In the genomic region with DNA sequence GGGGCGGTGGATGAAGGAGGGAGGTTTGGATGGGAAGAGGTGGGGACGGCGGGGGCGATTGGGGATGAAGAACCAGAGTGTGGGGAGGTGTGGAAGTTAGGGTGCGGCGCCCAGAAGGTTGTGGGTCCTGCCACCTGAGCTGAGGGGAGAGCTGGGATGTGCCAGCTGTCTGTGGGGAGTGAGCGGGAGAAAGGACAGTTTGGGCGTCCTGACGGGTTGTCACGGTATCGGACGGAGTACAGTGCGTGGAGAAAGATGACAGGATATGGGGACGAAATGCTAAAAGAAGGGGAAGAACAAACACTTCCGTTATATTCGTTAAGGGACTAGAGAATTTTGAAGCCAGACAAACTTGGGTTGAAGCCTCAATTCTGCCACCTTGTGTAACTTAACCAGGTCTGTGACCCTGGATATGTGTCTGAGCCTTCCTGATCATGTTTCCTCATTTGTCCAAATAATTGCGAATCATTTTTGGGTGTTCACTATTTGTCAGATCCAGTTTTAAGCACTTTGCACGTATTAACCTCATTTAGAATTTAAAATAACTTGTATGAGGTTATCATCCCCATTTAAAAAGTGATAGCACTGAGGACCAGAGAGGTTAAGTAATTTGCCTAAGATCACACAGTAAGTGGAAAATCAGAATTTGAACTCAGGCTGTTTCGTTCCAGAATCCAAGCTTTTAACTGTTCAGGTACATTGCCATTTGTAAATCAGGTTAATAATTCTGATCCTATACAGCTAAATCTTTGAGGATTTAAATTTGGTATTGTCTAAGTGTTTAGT, we compare ENCODE assay signal across 8 cellular contexts. TPM values are rescaled to one million over a fixed set of nuclear protein-coding genes. Genes with fewer than 3 reads are reported as not detected.
DNase-seq lines count a peak whose midpoint lies in the region; ATAC-seq, FAIRE-seq and TF ChIP-seq lines count a peak whose summit lies in the region.

No MANE protein-coding gene starts in this region.

- H3K27ac Mint-ChIP-seq in activated CD4-positive, alpha-beta memory T cell treated with anti-CD3 and anti-CD28 coated beads for 36 hours = peak overlapping the region; percentile 85

- peak overlapping the region; percentile 91 for H3K9ac ChIP-seq in HUES64 (ENCODE audit: low read depth, low read length)

- TF ChIP-seq CTCF in gastroesophageal sphincter (IDR thresholded peaks at IDR 0.05) = no peak

- WGBS in HUES64 = 8% methylated on average over 18 of the region's 19 CpGs
- 6 to 12% methylated on average over 10 to 14 of the region's 19 CpGs for WGBS in gastroesophageal sphincter (ENCODE audit: low coverage in 1 of 2), 2 donors

- H3K4me1 Mint-ChIP-seq in activated CD4-positive, alpha-beta memory T cell treated with anti-CD3 and anti-CD28 coated beads for 36 hours (ENCODE audit: low read depth) = peaks cover 44% of the 10 kb centered on the region

- FAIRE-seq in HTR-8/SVneo (lab: Jason Lieb, UNC) = no peak

- H3K9me3 Mint-ChIP-seq in activated CD4-positive, alpha-beta memory T cell treated with anti-CD3 and anti-CD28 coated beads for 36 hours = peaks cover 4% of the 10 kb centered on the region

- POLR2A ChIA-PET in activated CD4-positive, alpha-beta memory T cell treated with anti-CD3 and anti-CD28 coated beads for 36 hours (lab: Charles Lee) = interaction anchor here (1.1 kb wide), 1 partner anchor 45 kb away, joined by 3 read pairs; no protein-coding TSS in a partner anchor

- peak overlapping the region; percentile 100 for H3K4me3 Mint-ChIP-seq in activated CD4-positive, alpha-beta memory T cell treated with anti-CD3 and anti-CD28 coated beads for 36 hours

- CTCF ChIA-PET in activated CD4-positive, alpha-beta memory T cell treated with anti-CD3 and anti-CD28 coated beads for 36 hours (lab: Charles Lee) = interaction anchor here (0.9 to 2.0 kb wide), 4 partner anchors 10 to 94 kb away, joined by 3 to 8 read pairs (median 6); no protein-coding TSS in a partner anchor

- peak overlapping the region; percentile 72 for H3K4me3 ChIP-seq in HUES64 (ENCODE audit: low read length)
- peak overlapping the region; percentile 59 to 82 for H3K4me3 ChIP-seq in gastroesophageal sphincter
- peak overlapping the region; percentile 83 for H3K4me3 ChIP-seq in skeletal muscle cell (ENCODE audit: low read depth, low read length)

- H3K4me1 ChIP-seq in HUES64 (ENCODE audit: insufficient read depth, low read length) = no peaks in the 10 kb centered on the region
- H3K4me1 ChIP-seq in gastroesophageal sphincter = peaks cover 2 to 33% (median 9%) of the 10 kb centered on the region in 3 donors

- H3K27ac ChIP-seq in HUES64 (ENCODE audit: low read depth, low read length) = peak overlapping the region; percentile 94
- peak overlapping the region; percentile 84 to 96 (median 92) for H3K27ac ChIP-seq in gastroesophageal sphincter

- H3K36me3 Mint-ChIP-seq in activated CD4-positive, alpha-beta memory T cell treated with anti-CD3 and anti-CD28 coated beads for 36 hours = peaks cover 2% of the 10 kb centered on the region

- ATAC-seq in GM19455 (IDR thresholded peaks at IDR 0.05; ENCODE audit: unreplicated experiment) (peak; percentile 2), gastroesophageal sphincter (peak; percentile 21), HG03108 (IDR thresholded peaks at IDR 0.05; ENCODE audit: unreplicated experiment) (no peak)

- no peak for TF ChIP-seq POLR2A in gastroesophageal sphincter (IDR thresholded peaks at IDR 0.05)

- no peaks in the 10 kb centered on the region for H3K36me3 ChIP-seq in HUES64 (ENCODE audit: insufficient read depth, low read length)
- H3K36me3 ChIP-seq in gastroesophageal sphincter = peaks cover 0 to 4% of the 10 kb centered on the region in 2 donors

- H3K9me3 ChIP-seq in HUES64 (ENCODE audit: insufficient read depth, low read depth, low read length) (no peaks in the 10 kb centered on the region), gastroesophageal sphincter (no peaks in the 10 kb centered on the region)

- DNase-seq in DMS79 (lab: John Stamatoyannopoulos, UW) (peak; percentile 11), skeletal muscle cell (ENCODE audit: low read depth) (no peak), HTR-8/SVneo (ENCODE audit: insufficient read length, low spot score) (no peak)
- DNase-seq in activated CD4-positive, alpha-beta memory T cell treated with anti-CD3 and anti-CD28 coated beads for 36 hours = no peak

- peaks cover 57% of the 10 kb centered on the region for H3K27me3 ChIP-seq in HUES64 (ENCODE audit: insufficient read depth, low read length)
- H3K27me3 ChIP-seq in gastroesophageal sphincter = no peaks in the 10 kb centered on the region

- intact Hi-C loops in activated CD4-positive, alpha-beta memory T cell treated with anti-CD3 and anti-CD28 coated beads for 36 hours (cut with micrococcal nuclease) = loop anchor here (2.0 to 5.0 kb wide), 3 partner anchors 112 to 233 kb away; a partner anchor contains a TSS

- TF ChIP-seq EP300 in gastroesophageal sphincter (IDR thresholded peaks at IDR 0.05) = no peak

- H3K27me3 Mint-ChIP-seq in activated CD4-positive, alpha-beta memory T cell treated with anti-CD3 and anti-CD28 coated beads for 36 hours = no peaks in the 10 kb centered on the region

RNA-seq across cellular contexts. Expression of a gene that starts 0.7 kb away (rescaled TPM):
- polyA plus RNA-seq in HUES64 (2013, experiment 1 of 2) = 8.7 TPM
- 10.7 TPM for polyA plus RNA-seq in HUES64 (2013, experiment 2 of 2)
- total RNA-seq in activated CD4-positive, alpha-beta memory T cell treated with anti-CD3 and anti-CD28 coated beads for 36 hours = 10 to 100 TPM; 60.0 to 65.1 TPM
- 10 to 100 TPM in 3 of 4 donors, 1 to 10 TPM in 1; 7.3 to 18.7 (median 16.9) TPM for total RNA-seq in gastroesophageal sphincter

RNA-seq across cellular contexts. Expression of a gene that starts 25.4 kb away (rescaled TPM):
- 1.5 TPM for polyA plus RNA-seq in HUES64 (2013, experiment 1 of 2)
- polyA plus RNA-seq in HUES64 (2013, experiment 2 of 2) = 2.3 TPM
- 1 to 10 TPM; 2.5 to 2.7 TPM for total RNA-seq in activated CD4-positive, alpha-beta memory T cell treated with anti-CD3 and anti-CD28 coated beads for 36 hours
- 1 to 10 TPM; 2.7 to 8.9 (median 6.3) TPM for total RNA-seq in gastroesophageal sphincter
